In genomic region chr7:18666107-18666728, GRCh38 we compare ENCODE assay signal across 8 cellular contexts.
DNase-seq lines count a peak whose midpoint lies in the region; ATAC-seq and TF ChIP-seq lines count a peak whose summit lies in the region.

No MANE protein-coding gene starts in this region.

- TF ChIP-seq RAD21 in neural cell (conservative IDR thresholded peaks at IDR 0.05) = peak; percentile 67

- H3K9me2 ChIP-seq in PC-9 (ENCODE audit: insufficient read depth) (no peaks in the 10 kb centered on the region), neural cell (ENCODE audit: insufficient read depth, low read length) (no peaks in the 10 kb centered on the region)

- TF ChIP-seq CTCF in PC-9 (conservative IDR thresholded peaks at IDR 0.05) (peak; percentile 99), fibroblast of lung (conservative IDR thresholded peaks at IDR 0.05 in 1 of 2, IDR thresholded peaks at IDR 0.05 in 1 of 2; ENCODE audit: low read depth in 1 of 2, low read length in 2 of 2) (peak; percentile 91 to 94), neural cell (IDR thresholded peaks at IDR 0.05; ENCODE audit: poor library complexity, severe bottlenecking) (peak; percentile 68), stomach (IDR thresholded peaks at IDR 0.05) (peak in 5 of 7 experiments; percentile 63 to 86 (median 84))

- no peak overlapping the region for H3K27ac ChIP-seq in PC-9
- no peak overlapping the region for H3K27ac ChIP-seq in fibroblast of lung (ENCODE audit: insufficient read depth, low read length)
- H3K27ac ChIP-seq in neural cell (ENCODE audit: low read length) = no peak overlapping the region
- no peak overlapping the region for H3K27ac ChIP-seq in stomach

- H3K79me2 ChIP-seq in PC-9 (ENCODE audit: low read depth) (no peaks in the 10 kb centered on the region), fibroblast of lung (ENCODE audit: control insufficient read depth, insufficient read depth, low read length) (no peaks in the 10 kb centered on the region), neural cell (replicated peaks; ENCODE audit: insufficient read depth, low read length) (no peaks in the 10 kb centered on the region)

- BruUV-seq in PC-9 (replicated peaks; lab: Mats Ljungman, UMichigan) = no TSS peak

- POLR2A ChIA-PET in PC-9 (lab: Charles Lee; ENCODE audit: unreplicated experiment) = no interaction called here

- no peaks in the 10 kb centered on the region for H3F3A ChIP-seq in PC-9 (ENCODE audit: insufficient read depth, low read depth)
- no peaks in the 10 kb centered on the region for H3F3A ChIP-seq in neural cell (ENCODE audit: insufficient read depth, low read length, poor library complexity, severe bottlenecking)

- H3K4me3 ChIP-seq in PC-9 = no peak overlapping the region
- H3K4me3 ChIP-seq in fibroblast of lung (replicated peaks in 1 of 4; ENCODE audit: control extremely low read depth in 1 of 4, insufficient read depth in 1 of 4, low read depth in 3 of 4, low read length in 4 of 4) = no peak overlapping the region
- H3K4me3 ChIP-seq in neural cell (ENCODE audit: low read length) = no peak overlapping the region
- no peak overlapping the region for H3K4me3 ChIP-seq in stomach

- H3K9me3 ChIP-seq in PC-9 (ENCODE audit: insufficient read depth, low read depth) (no peaks in the 10 kb centered on the region), fibroblast of lung (ENCODE audit: control insufficient read depth, insufficient read depth, low read depth, low read length) (no peaks in the 10 kb centered on the region), neural cell (ENCODE audit: low read length) (no peaks in the 10 kb centered on the region), stomach (no peaks in the 10 kb centered on the region)

- CTCF ChIA-PET in PC-9 (lab: Charles Lee) = interaction anchor here (0.6 to 1.1 kb wide), 3 partner anchors 23 to 313 kb away, joined by 3 to 5 read pairs (median 3); no protein-coding TSS in a partner anchor

- no peak for TF ChIP-seq POLR2A in stomach (IDR thresholded peaks at IDR 0.05)

- H4K20me1 ChIP-seq in PC-9 (ENCODE audit: insufficient read depth) (no peaks in the 10 kb centered on the region), fibroblast of lung (ENCODE audit: control insufficient read depth, extremely low read depth, insufficient read depth, low read length) (no peaks in the 10 kb centered on the region), neural cell (ENCODE audit: insufficient read depth) (no peaks in the 10 kb centered on the region)

- H3K9ac ChIP-seq in fibroblast of lung (ENCODE audit: insufficient read depth, low read length) (no peak overlapping the region), neural cell (ENCODE audit: low read length) (no peak overlapping the region)

- WGBS in stomach, 5 donors = 10 to 18% (median 11%) methylated on average over 4 of the region's 4 CpGs

- H3K4me1 ChIP-seq in PC-9 (replicated peaks; ENCODE audit: insufficient read depth) (no peaks in the 10 kb centered on the region), fibroblast of lung (ENCODE audit: control insufficient read depth, extremely low read depth, insufficient read depth, low read length) (no peaks in the 10 kb centered on the region), stomach (peaks cover 4 to 13% (median 8%) of the 10 kb centered on the region in 4 donors)

- TF ChIP-seq EP300 in neural cell (conservative IDR thresholded peaks at IDR 0.05; ENCODE audit: poor library complexity, severe bottlenecking) (no peak), stomach (IDR thresholded peaks at IDR 0.05) (no peak)

- H3K4me2 ChIP-seq in PC-9 (no peak overlapping the region), fibroblast of lung (ENCODE audit: extremely low read depth, insufficient read depth, low read length) (no peak overlapping the region), neural cell (ENCODE audit: low read length) (no peak overlapping the region)

- H3K27me3 ChIP-seq in PC-9 (ENCODE audit: insufficient read depth, low read depth) (no peaks in the 10 kb centered on the region), fibroblast of lung (ENCODE audit: control insufficient read depth, insufficient read depth, low read length) (no peaks in the 10 kb centered on the region), neural cell (ENCODE audit: insufficient read depth, low read depth, low read length) (no peaks in the 10 kb centered on the region), stomach (no peaks in the 10 kb centered on the region)

- ATAC-seq in GM21576 (IDR thresholded peaks at IDR 0.05; ENCODE audit: unreplicated experiment) = peak; percentile 99

- intact Hi-C loops in PC-9 (cut with micrococcal nuclease; ENCODE audit: unreplicated experiment) (loop anchor here (1.0 kb wide), 1 partner anchor 314 kb away; no protein-coding TSS in a partner anchor), stomach (cut with DNase I; ENCODE audit: low total_unique reads) (no loop called here)

- no peak overlapping the region for H2AFZ ChIP-seq in PC-9
- H2AFZ ChIP-seq in fibroblast of lung (ENCODE audit: low read length) = no peak overlapping the region
- H2AFZ ChIP-seq in neural cell (ENCODE audit: low read depth, low read length) = no peak overlapping the region

- DNase-seq in EH (ENCODE audit: low read depth) (peak; percentile 76), HUDEP-2 (lab: John Stamatoyannopoulos, UW; ENCODE audit: unreplicated experiment in 76 of 76) (peak in 64 of 76 experiments; percentile 1 to 78 (median 36)), PC-9 (peak; percentile 57 to 73), activated T-cell treated with anti-CD3 and anti-CD28 coated beads for 4 hours (peak; percentile 14), fibroblast of lung (ENCODE audit: low read depth in 2 of 2) (peak; percentile 56 to 65), stomach (peak; percentile 80)

- H3K36me3 ChIP-seq in PC-9 (ENCODE audit: low read depth) (no peaks in the 10 kb centered on the region), fibroblast of lung (ENCODE audit: control insufficient read depth, insufficient read depth, low read length) (no peaks in the 10 kb centered on the region), neural cell (ENCODE audit: insufficient read depth, low read length) (no peaks in the 10 kb centered on the region), stomach (no peaks in the 10 kb centered on the region)

TF ChIP-seq in neural cell, 6 proteins besides CTCF, POLR2A, EP300 and RAD21:
- TF ChIP-seq TAF1 (IDR thresholded peaks at IDR 0.05; ENCODE audit: low read depth) (no peak), SMC3 (conservative IDR thresholded peaks at IDR 0.05; ENCODE audit: poor library complexity) (peak; percentile 70)

Comparison
In these comparisons a context has a peak if more than half of its experiments do, and no peak if none do; other contexts are left out.
1. DNase-seq: peak in every context shown above with its lines; median percentile 80 in stomach; 76 in EH; 65 in PC-9; 60 in fibroblast of lung; 36 in HUDEP-2; 14 in activated T-cell treated with anti-CD3 and anti-CD28 coated beads for 4 hours.